Comparison of ENCODE assay signal across 8 cellular contexts in the genomic region with DNA sequence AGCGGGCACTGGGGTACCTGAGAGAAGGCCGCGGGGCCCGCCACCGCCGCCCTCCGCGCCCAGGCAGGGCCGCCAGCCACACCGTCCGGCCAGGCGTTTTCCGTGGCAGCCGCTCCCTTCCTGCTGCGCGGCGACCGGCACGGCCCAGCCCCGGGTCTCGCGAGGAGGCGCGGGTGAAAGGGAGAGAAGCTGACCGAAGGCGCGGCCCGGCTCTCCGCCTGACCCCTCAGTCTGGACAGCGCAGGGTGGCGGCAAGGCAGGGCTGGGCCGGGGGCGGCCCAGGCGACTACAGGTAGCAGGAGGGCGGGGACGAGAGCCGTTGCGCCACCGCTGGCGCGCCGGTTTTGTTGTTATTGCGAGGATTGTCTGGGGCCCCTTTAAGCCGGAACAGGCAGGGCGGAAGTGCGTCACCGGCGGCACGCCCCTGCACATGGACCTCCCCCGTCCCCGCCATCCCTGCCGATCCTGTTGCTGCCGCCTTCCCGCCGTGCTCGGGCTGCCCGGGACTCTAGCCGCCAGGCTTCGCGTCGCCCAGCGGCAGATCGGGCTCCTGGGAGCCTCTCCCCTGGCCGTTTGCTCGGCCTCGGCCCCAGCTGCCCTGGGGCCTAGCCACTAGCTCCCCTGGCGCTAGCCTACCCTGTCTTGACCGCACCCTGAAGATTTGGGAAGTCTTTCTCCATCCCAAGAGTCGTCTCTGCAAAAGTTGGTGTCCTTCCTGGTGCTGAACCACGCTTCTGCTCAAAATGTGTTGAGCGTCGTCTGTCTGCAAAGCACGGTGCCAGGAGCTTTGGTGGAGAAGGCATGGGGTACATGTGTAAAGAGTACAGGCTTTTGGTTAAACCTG. TPM values are rescaled to one million over a fixed set of nuclear protein-coding genes. Genes with fewer than 3 reads are reported as not detected.
A peak's percentile ranks its signal among the peaks of the same experiment; 100 is the strongest.
DNase-seq lines count a peak whose midpoint lies in the region; ATAC-seq and TF ChIP-seq lines count a peak whose summit lies in the region.

A gene with protein sequence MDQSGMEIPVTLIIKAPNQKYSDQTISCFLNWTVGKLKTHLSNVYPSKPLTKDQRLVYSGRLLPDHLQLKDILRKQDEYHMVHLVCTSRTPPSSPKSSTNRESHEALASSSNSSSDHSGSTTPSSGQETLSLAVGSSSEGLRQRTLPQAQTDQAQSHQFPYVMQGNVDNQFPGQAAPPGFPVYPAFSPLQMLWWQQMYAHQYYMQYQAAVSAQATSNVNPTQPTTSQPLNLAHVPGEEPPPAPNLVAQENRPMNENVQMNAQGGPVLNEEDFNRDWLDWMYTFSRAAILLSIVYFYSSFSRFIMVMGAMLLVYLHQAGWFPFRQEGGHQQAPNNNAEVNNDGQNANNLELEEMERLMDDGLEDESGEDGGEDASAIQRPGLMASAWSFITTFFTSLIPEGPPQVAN (minus strand): TSS at position 352 of the 844 bp plus-strand sequence. CDS start 805 bp downstream, outside the sequence.

- H3K9me3 Mint-ChIP-seq in activated naive CD4-positive, alpha-beta T cell treated with anti-CD3 and anti-CD28 coated beads, Interleukin-2, amount 10 ng/mL, durations not matched to agents 7 days and 5 days = no peaks in the 10 kb centered on the region

- H3K4me3 Mint-ChIP-seq in activated naive CD4-positive, alpha-beta T cell treated with anti-CD3 and anti-CD28 coated beads, Interleukin-2, amount 10 ng/mL, durations not matched to agents 7 days and 5 days = peak within 1 kb of the TSS; percentile 99

- CTCF ChIA-PET in activated naive CD4-positive, alpha-beta T cell treated with anti-CD3 and anti-CD28 coated beads, Interleukin-2, amount 10 ng/mL, durations not matched to agents 7 days and 5 days (lab: Charles Lee) = interaction anchor here (0.8 to 4.6 kb wide), 5 partner anchors 9 to 105 kb away, joined by 3 to 16 read pairs (median 4); a partner anchor contains a TSS

- DNase-seq in NCI-H1048 (lab: John Stamatoyannopoulos, UW) (peak; percentile 78), SK-N-MC (ENCODE audit: low read depth, low spot score) (peak; percentile 44)
- peak; percentile 94 for DNase-seq in activated naive CD4-positive, alpha-beta T cell treated with anti-CD3 and anti-CD28 coated beads, Interleukin-2, amount 10 ng/mL, durations not matched to agents 7 days and 5 days

- TF ChIP-seq CTCF in gastroesophageal sphincter (IDR thresholded peaks at IDR 0.05) (peak in 2 of 4 experiments; percentile 5 to 18), neutrophil (IDR thresholded peaks at IDR 0.05) (peak; percentile 40), subcutaneous adipose tissue (IDR thresholded peaks at IDR 0.05; ENCODE audit: low read depth) (no peak)

- peak; percentile 80 for TF ChIP-seq POLR2A in gastroesophageal sphincter (IDR thresholded peaks at IDR 0.05)

- H3K36me3 ChIP-seq in SK-N-MC (ENCODE audit: insufficient read depth, low read length) = no peaks in the 10 kb centered on the region
- H3K36me3 ChIP-seq in gastroesophageal sphincter = no peaks in the 10 kb centered on the region
- H3K36me3 ChIP-seq in neutrophil = no peaks in the 10 kb centered on the region

- 0% methylated on average over 5 of the region's 73 CpGs; no CpG with 5 or more reads in 1 of the 2 donors for whole genome bisulfite sequencing in gastroesophageal sphincter (ENCODE audit: low coverage in 1 of 2), 2 donors

- H3K27me3 Mint-ChIP-seq in activated naive CD4-positive, alpha-beta T cell treated with anti-CD3 and anti-CD28 coated beads, Interleukin-2, amount 10 ng/mL, durations not matched to agents 7 days and 5 days = no peaks in the 10 kb centered on the region

- H3K4me3 ChIP-seq in GM08714 (ENCODE audit: low read length) = peak within 1 kb of the TSS; percentile 89
- H3K4me3 ChIP-seq in SK-N-MC = peak within 1 kb of the TSS; percentile 99
- peak within 1 kb of the TSS; percentile 91 to 98 for H3K4me3 ChIP-seq in gastroesophageal sphincter
- peak within 1 kb of the TSS; percentile 82 to 96 for H3K4me3 ChIP-seq in neutrophil (ENCODE audit: low read depth in 1 of 2, low read length in 1 of 2)

- H3K27ac Mint-ChIP-seq in activated naive CD4-positive, alpha-beta T cell treated with anti-CD3 and anti-CD28 coated beads, Interleukin-2, amount 10 ng/mL, durations not matched to agents 7 days and 5 days = peak within 1 kb of the TSS; percentile 99

- H3K9me3 ChIP-seq in SK-N-MC (ENCODE audit: low read depth, low read length) = no peaks in the 10 kb centered on the region
- no peaks in the 10 kb centered on the region for H3K9me3 ChIP-seq in gastroesophageal sphincter
- no peaks in the 10 kb centered on the region for H3K9me3 ChIP-seq in neutrophil

- ATAC-seq in HG02588 (IDR thresholded peaks at IDR 0.05; ENCODE audit: unreplicated experiment) (peak; percentile 94), gastroesophageal sphincter (peak; percentile 97)

- peaks cover 59% of the 10 kb centered on the region for H3K4me1 Mint-ChIP-seq in activated naive CD4-positive, alpha-beta T cell treated with anti-CD3 and anti-CD28 coated beads, Interleukin-2, amount 10 ng/mL, durations not matched to agents 7 days and 5 days

- peak within 1 kb of the TSS; percentile 97 for H3K9ac ChIP-seq in SK-N-MC (ENCODE audit: insufficient read length)

- H3K27ac ChIP-seq in SK-N-MC (peak within 1 kb of the TSS; percentile 70), gastroesophageal sphincter (peak within 1 kb of the TSS; percentile 85 to 97 (median 95)), neutrophil (peak within 1 kb of the TSS; percentile 97)

- H3K4me1 ChIP-seq in gastroesophageal sphincter (peaks cover 0 to 51% (median 17%) of the 10 kb centered on the region in 3 donors), neutrophil (ENCODE audit: control insufficient read depth in 1 of 2, insufficient read depth in 1 of 2, low read depth in 1 of 2, low read length in 1 of 2) (peaks cover 57 to 63% of the 10 kb centered on the region in 2 experiments)

- peaks cover 29% of the 10 kb centered on the region for H3K36me3 Mint-ChIP-seq in activated naive CD4-positive, alpha-beta T cell treated with anti-CD3 and anti-CD28 coated beads, Interleukin-2, amount 10 ng/mL, durations not matched to agents 7 days and 5 days

- H3K27me3 ChIP-seq in gastroesophageal sphincter (no peaks in the 10 kb centered on the region), neutrophil (no peaks in the 10 kb centered on the region)

- no peak for TF ChIP-seq EP300 in gastroesophageal sphincter (IDR thresholded peaks at IDR 0.05)

RNA-seq across cellular contexts. Expression of the gene that starts here (rescaled TPM):
- total RNA-seq in gastroesophageal sphincter = 10 to 100 TPM; 26.1 to 35.3 (median 27.5) TPM
- total RNA-seq in subcutaneous adipose tissue = 10 to 100 TPM; 28.7 to 38.2 (median 30.9) TPM

Comparison
In these comparisons a context has a peak if more than half of its experiments do, and no peak if none do; other contexts are left out.
1. Peak in every context shown above with its lines: DNase-seq, ATAC-seq, H3K4me3 ChIP-seq and H3K27ac ChIP-seq.
2. DNase-seq: peak in every context shown above with its lines; median percentile 94 in activated naive CD4-positive, alpha-beta T cell treated with anti-CD3 and anti-CD28 coated beads, Interleukin-2, amount 10 ng/mL, durations not matched to agents 7 days and 5 days; 78 in NCI-H1048; 44 in SK-N-MC.